25 cellular contexts compared by ENCODE assay signal in genomic region chr11:125431009-125431408, GRCh38.
A peak's percentile ranks its signal among the peaks of the same experiment; 100 is the strongest.
DNase-seq lines count a peak whose midpoint lies in the region; ATAC-seq and TF ChIP-seq lines count a peak whose summit lies in the region.
"Had no signal": no experiment of that assay in that cellular context is flagged by ENCODE, and none has a peak within 500 bp of the region (broad histone marks: within the 10 kb centered on the region; RNA-seq: fewer than 3 reads in every experiment).

No MANE protein-coding gene starts in this region.

- intact Hi-C loops in cardiac septum (cut with DNase I) (no loop called here), left ventricle myocardium superior (cut with micrococcal nuclease) (loop anchor here (5.0 kb wide), 1 partner anchor 339 kb away; no protein-coding TSS in a partner anchor), dorsolateral prefrontal cortex (cut with DNase I) (loop anchor here (5.0 to 10.0 kb wide), 3 partner anchors 136 to 266 kb away; partner anchors contain the start of genes EI24 (in 1 of the 2) and PKNOX2 (in 1 of the 2))
- intact Hi-C loops in activated CD4-positive, alpha-beta memory T cell treated with anti-CD3 and anti-CD28 coated beads for 36 hours (cut with micrococcal nuclease), result loop anchor here (5.0 kb wide), 1 partner anchor 441 kb away; no protein-coding TSS in a partner anchor

- no peak overlapping the region for H3K27ac Mint-ChIP-seq in activated CD4-positive, alpha-beta memory T cell treated with anti-CD3 and anti-CD28 coated beads for 36 hours
- H3K27ac Mint-ChIP-seq: CD14-positive monocyte; CD4-positive, alpha-beta T cell; CD8-positive, alpha-beta memory T cell; H9 had no signal

- H3K36me3 Mint-ChIP-seq in activated CD4-positive, alpha-beta memory T cell treated with anti-CD3 and anti-CD28 coated beads for 36 hours, result no peaks in the 10 kb centered on the region
- H3K36me3 Mint-ChIP-seq: CD14-positive monocyte; CD8-positive, alpha-beta memory T cell had no signal

- DNase-seq in cardiac septum (ENCODE audit: low spot score) (peak; percentile 64), left ventricle myocardium superior (no peak), dorsolateral prefrontal cortex (no peak), mesenteric fat pad (ENCODE audit: low spot score) (peak; percentile 65), DMS79 (lab: John Stamatoyannopoulos, UW) (no peak)
- no peak for DNase-seq in activated CD4-positive, alpha-beta memory T cell treated with anti-CD3 and anti-CD28 coated beads for 36 hours
- DNase-seq: 8988T; ACHN; AML-193; BE2C; Caco-2; CD4-positive, alpha-beta T cell; CD8-positive, alpha-beta memory T cell; DMS153; EL; GDM1; GM23248; H9 had no signal

- peaks cover 23% of the 10 kb centered on the region for H3K27me3 Mint-ChIP-seq in activated CD4-positive, alpha-beta memory T cell treated with anti-CD3 and anti-CD28 coated beads for 36 hours

- CTCF ChIA-PET in activated CD4-positive, alpha-beta memory T cell treated with anti-CD3 and anti-CD28 coated beads for 36 hours (lab: Charles Lee), result interaction anchor here (0.6 to 2.2 kb wide), 6 partner anchors 9 to 319 kb away, joined by 3 to 6 read pairs (median 3); no protein-coding TSS in a partner anchor

- POLR2A ChIA-PET in activated CD4-positive, alpha-beta memory T cell treated with anti-CD3 and anti-CD28 coated beads for 36 hours (lab: Charles Lee), result no interaction called here

- no peak overlapping the region for H3K4me3 Mint-ChIP-seq in activated CD4-positive, alpha-beta memory T cell treated with anti-CD3 and anti-CD28 coated beads for 36 hours
- H3K4me3 Mint-ChIP-seq: CD14-positive monocyte; CD4-positive, alpha-beta T cell; CD8-positive, alpha-beta memory T cell; H9 had no signal

- no peak overlapping the region for H3K4me3 ChIP-seq in dorsolateral prefrontal cortex
- H3K4me3 ChIP-seq: A549; BLaER1 treated with 17β-estradiol and CSF1 and Interleukin-3, amounts not matched to agents 10 nM and 100 nM; GM12878; GM23248 had no signal

- H3K27ac ChIP-seq in dorsolateral prefrontal cortex (peak overlapping the region in 45 of 59 donors; percentile 6 to 82 (median 60)), temporal lobe (ENCODE audit: low read depth, low read length) (peak overlapping the region; percentile 23)
- H3K27ac ChIP-seq: A549; BLaER1 treated with 17β-estradiol and CSF1 and Interleukin-3, amounts not matched to agents 10 nM and 100 nM; GM23248 had no signal

- H3K9me3 Mint-ChIP-seq in activated CD4-positive, alpha-beta memory T cell treated with anti-CD3 and anti-CD28 coated beads for 36 hours, result no peaks in the 10 kb centered on the region
- H3K9me3 Mint-ChIP-seq: CD14-positive monocyte; CD4-positive, alpha-beta T cell; CD8-positive, alpha-beta memory T cell; H9 had no signal

- ATAC-seq in left ventricle myocardium superior (no peak), HG03469 (IDR thresholded peaks at IDR 0.05; ENCODE audit: unreplicated experiment) (no peak)
- ATAC-seq: A549, GM12878, HCT116 had no signal

- no peaks in the 10 kb centered on the region for H3K4me1 Mint-ChIP-seq in activated CD4-positive, alpha-beta memory T cell treated with anti-CD3 and anti-CD28 coated beads for 36 hours (ENCODE audit: low read depth)

- no peak for TF ChIP-seq CTCF in dorsolateral prefrontal cortex (IDR thresholded peaks at IDR 0.05 in 54 of 56, conservative IDR thresholded peaks at IDR 0.05 in 2 of 56; ENCODE audit: low read depth in 1 of 56, partially characterized antibody in 56 of 56)

- H3K27me3 ChIP-seq in dorsolateral prefrontal cortex, result no peaks in the 10 kb centered on the region
- H3K27me3 ChIP-seq: BLaER1 treated with 17β-estradiol and CSF1 and Interleukin-3, amounts not matched to agents 10 nM and 100 nM had no signal

Comparison
In these comparisons a context has a peak if more than half of its experiments do, and no peak if none do; other contexts are left out.
1. DNase-seq: peak in cardiac septum (single experiment) and mesenteric fat pad (single experiment); none in left ventricle myocardium superior (single experiment), dorsolateral prefrontal cortex (0 of 10), DMS79 (single experiment) and activated CD4-positive, alpha-beta memory T cell treated with anti-CD3 and anti-CD28 coated beads for 36 hours (single experiment).